1 cellular context compared by ENCODE assay signal in the genomic region with DNA sequence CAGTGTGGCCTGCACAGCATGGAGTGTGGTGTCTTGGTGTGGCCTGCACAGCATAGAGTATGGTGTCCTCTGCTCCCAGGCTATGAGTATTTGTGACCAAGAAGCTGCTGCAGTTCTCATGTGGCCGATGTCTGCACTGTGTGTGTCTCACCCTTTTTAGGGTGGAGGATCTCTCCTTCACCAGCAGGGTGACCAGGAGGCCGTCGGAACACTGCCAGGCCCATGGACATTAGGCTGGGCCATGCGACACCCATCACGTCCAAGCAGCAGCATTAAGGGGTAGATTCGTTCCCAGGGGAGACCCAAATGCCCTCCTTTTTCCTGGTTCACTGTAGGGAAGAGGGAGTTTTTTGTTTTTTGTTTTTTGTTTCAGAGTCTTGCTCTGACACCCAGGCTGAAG.
TF ChIP-seq lines count a peak whose summit lies in the region.

No MANE protein-coding gene starts in this region.

TF ChIP-seq in IMR-90, 13 proteins besides CTCF, POLR2A, EP300 and RAD21:
- no peak for TF ChIP-seq SMC3 (IDR thresholded peaks at IDR 0.05; ENCODE audit: low read depth, low read length)
- TF ChIP-seq, protein P1, sequence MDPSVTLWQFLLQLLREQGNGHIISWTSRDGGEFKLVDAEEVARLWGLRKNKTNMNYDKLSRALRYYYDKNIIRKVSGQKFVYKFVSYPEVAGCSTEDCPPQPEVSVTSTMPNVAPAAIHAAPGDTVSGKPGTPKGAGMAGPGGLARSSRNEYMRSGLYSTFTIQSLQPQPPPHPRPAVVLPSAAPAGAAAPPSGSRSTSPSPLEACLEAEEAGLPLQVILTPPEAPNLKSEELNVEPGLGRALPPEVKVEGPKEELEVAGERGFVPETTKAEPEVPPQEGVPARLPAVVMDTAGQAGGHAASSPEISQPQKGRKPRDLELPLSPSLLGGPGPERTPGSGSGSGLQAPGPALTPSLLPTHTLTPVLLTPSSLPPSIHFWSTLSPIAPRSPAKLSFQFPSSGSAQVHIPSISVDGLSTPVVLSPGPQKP (IDR thresholded peaks at IDR 0.05; ENCODE audit: borderline replicate concordance, low read depth, low read length), result no peak
- TF ChIP-seq BHLHE40 (IDR thresholded peaks at IDR 0.05; ENCODE audit: low read depth, low read length), result no peak
- TF ChIP-seq NFE2L2 (IDR thresholded peaks at IDR 0.05; ENCODE audit: low read depth, low read length), result no peak
- TF ChIP-seq CEBPB (IDR thresholded peaks at IDR 0.05; ENCODE audit: low read depth, low read length), result no peak
- no peak for TF ChIP-seq RCOR1 (IDR thresholded peaks at IDR 0.05; ENCODE audit: insufficient replicate concordance, low read length)
- TF ChIP-seq MAZ (IDR thresholded peaks at IDR 0.05; ENCODE audit: borderline replicate concordance, low read depth, low read length), result no peak
- TF ChIP-seq, protein P2, sequence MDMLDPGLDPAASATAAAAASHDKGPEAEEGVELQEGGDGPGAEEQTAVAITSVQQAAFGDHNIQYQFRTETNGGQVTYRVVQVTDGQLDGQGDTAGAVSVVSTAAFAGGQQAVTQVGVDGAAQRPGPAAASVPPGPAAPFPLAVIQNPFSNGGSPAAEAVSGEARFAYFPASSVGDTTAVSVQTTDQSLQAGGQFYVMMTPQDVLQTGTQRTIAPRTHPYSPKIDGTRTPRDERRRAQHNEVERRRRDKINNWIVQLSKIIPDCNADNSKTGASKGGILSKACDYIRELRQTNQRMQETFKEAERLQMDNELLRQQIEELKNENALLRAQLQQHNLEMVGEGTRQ (IDR thresholded peaks at IDR 0.05; ENCODE audit: low read depth, low read length), result no peak
- no peak for TF ChIP-seq RFX5 (IDR thresholded peaks at IDR 0.05; ENCODE audit: low read depth, low read length)
- no peak for TF ChIP-seq MAFK (IDR thresholded peaks at IDR 0.05; ENCODE audit: low read depth, low read length)
- no peak for TF ChIP-seq FOS (IDR thresholded peaks at IDR 0.05; ENCODE audit: low read depth, low read length)
- TF ChIP-seq CHD1 (IDR thresholded peaks at IDR 0.05; ENCODE audit: low read depth, low read length), result no peak
- TF ChIP-seq MXI1 (IDR thresholded peaks at IDR 0.05; ENCODE audit: borderline replicate concordance, low read depth, low read length), result no peak
